In genomic region chr12:105219261-105220018, GRCh38 we compare ENCODE assay signal across 18 cellular contexts. TPM values are rescaled to one million over a fixed set of nuclear protein-coding genes. Genes with fewer than 3 reads are reported as not detected.
DNase-seq lines count a peak whose midpoint lies in the region; ATAC-seq and TF ChIP-seq lines count a peak whose summit lies in the region.
"Had no signal": no experiment of that assay in that cellular context is flagged by ENCODE, and none has a peak within 500 bp of the region (broad histone marks: within the 10 kb centered on the region; RNA-seq: fewer than 3 reads in every experiment).

No MANE protein-coding gene starts in this region.

- TF ChIP-seq POLR2A in stomach (IDR thresholded peaks at IDR 0.05), result no peak

- no peak for ATAC-seq in activated naive CD4-positive, alpha-beta T cell treated with anti-CD3 and anti-CD28 coated beads, Interleukin-2, amount 50 U/mL, for 72 hours
- ATAC-seq in HG03039 (IDR thresholded peaks at IDR 0.05; ENCODE audit: unreplicated experiment) (no peak), HG03175 (IDR thresholded peaks at IDR 0.05; ENCODE audit: unreplicated experiment) (no peak), GM18907 (IDR thresholded peaks at IDR 0.05; ENCODE audit: unreplicated experiment) (no peak)
- ATAC-seq: CD8-positive, alpha-beta T cell had no signal

- no peak for TF ChIP-seq EP300 in stomach (IDR thresholded peaks at IDR 0.05)

- H3K4me3 ChIP-seq in dorsolateral prefrontal cortex (no peak overlapping the region), right atrium auricular region (no peak overlapping the region), stomach (no peak overlapping the region)
- H3K4me3 ChIP-seq: HAP-1 had no signal

- no peaks in the 10 kb centered on the region for H3K9me3 ChIP-seq in right atrium auricular region
- H3K9me3 ChIP-seq in stomach, result no peaks in the 10 kb centered on the region
- H3K9me3 ChIP-seq: HAP-1 had no signal

- H3K27ac Mint-ChIP-seq in activated naive CD4-positive, alpha-beta T cell treated with anti-CD3 and anti-CD28 coated beads, Interleukin-2, amount 50 U/mL, for 72 hours, result no peak overlapping the region
- H3K27ac Mint-ChIP-seq: activated B cell treated with CpG ODN at 0.5 μM for 24 hours; CD8-positive, alpha-beta T cell had no signal

- H3K4me1 ChIP-seq in right atrium auricular region, result peaks cover 0 to 66% of the 10 kb centered on the region in 2 donors
- H3K4me1 ChIP-seq in stomach, result peaks cover 53 to 82% (median 72%) of the 10 kb centered on the region in 4 donors

- H3K27ac ChIP-seq in dorsolateral prefrontal cortex (peak overlapping the region in 31 of 59 donors; percentile 2 to 76 (median 33)), right atrium auricular region (peak overlapping the region; percentile 58 to 61), stomach (peak overlapping the region; percentile 26 to 86 (median 72))

- intact Hi-C loops in dorsolateral prefrontal cortex (cut with DNase I), result no loop called here
- intact Hi-C loops in stomach (cut with DNase I; ENCODE audit: low total_unique reads), result no loop called here

- peak; percentile 14 for DNase-seq in MV-4-11 (lab: John Stamatoyannopoulos, UW)
- no peak for DNase-seq in dorsolateral prefrontal cortex
- DNase-seq in right atrium auricular region (ENCODE audit: low spot score), result no peak
- no peak for DNase-seq in stomach
- no peak for DNase-seq in activated naive CD4-positive, alpha-beta T cell treated with anti-CD3 and anti-CD28 coated beads, Interleukin-2, amount 50 U/mL, for 72 hours (ENCODE audit: low spot score in 2 of 2)
- DNase-seq: activated B cell treated with CpG ODN at 0.5 μM for 24 hours; activated CD4-positive, alpha-beta T cell treated with anti-CD3 and anti-CD28 coated beads, Interleukin-2, amount 50 U/mL, for 48 hours; activated gamma-delta T cell; CD8-positive, alpha-beta T cell; GDM1; NCI-H187 treated with DMSO at 0.1 percent for 48 hours; NCI-H69; T1000 had no signal

- H3K27me3 ChIP-seq in dorsolateral prefrontal cortex, result no peaks in the 10 kb centered on the region
- no peaks in the 10 kb centered on the region for H3K27me3 ChIP-seq in right atrium auricular region
- H3K27me3 ChIP-seq in stomach, result no peaks in the 10 kb centered on the region

- TF ChIP-seq CTCF in dorsolateral prefrontal cortex (IDR thresholded peaks at IDR 0.05 in 54 of 56, conservative IDR thresholded peaks at IDR 0.05 in 2 of 56; ENCODE audit: low read depth in 1 of 56, partially characterized antibody in 56 of 56) (no peak), right atrium auricular region (IDR thresholded peaks at IDR 0.05) (no peak), stomach (IDR thresholded peaks at IDR 0.05) (no peak)

- no peaks in the 10 kb centered on the region for H3K9me3 Mint-ChIP-seq in activated naive CD4-positive, alpha-beta T cell treated with anti-CD3 and anti-CD28 coated beads, Interleukin-2, amount 50 U/mL, for 72 hours
- H3K9me3 Mint-ChIP-seq: activated B cell treated with CpG ODN at 0.5 μM for 24 hours; CD8-positive, alpha-beta T cell; dendritic cell treated with granulocyte-macrophage colony-stimulating factor and Interleukin-4, amounts not matched to agents 40 ng/mL and 50 ng/mL, for 4 days had no signal

- H3K36me3 ChIP-seq in right atrium auricular region (peaks cover 40% of the 10 kb centered on the region), stomach (peaks cover 24 to 68% (median 63%) of the 10 kb centered on the region in 4 donors)
- H3K36me3 ChIP-seq: HAP-1 had no signal

- WGBS in stomach, 5 donors, result 35 to 59% (median 44%) methylated on average over 4 of the region's 4 CpGs

- H3K36me3 Mint-ChIP-seq in activated naive CD4-positive, alpha-beta T cell treated with anti-CD3 and anti-CD28 coated beads, Interleukin-2, amount 50 U/mL, for 72 hours, result peaks cover 0 to 10% of the 10 kb centered on the region in 2 donors

RNA-seq across cellular contexts. Expression of gene APPL2, which starts 16.5 kb away (rescaled TPM):
- total RNA-seq in dorsolateral prefrontal cortex, result 10 to 100 TPM; 39.6 to 97.0 (median 66.6) TPM
- 10 to 100 TPM; 13.1 to 30.3 TPM for total RNA-seq in right atrium auricular region
- 100 to 1,000 TPM in 1 of 5 donors, 10 to 100 TPM in 4; 43.4 to 407 (median 69.0) TPM for total RNA-seq in stomach
- polyA plus RNA-seq in stomach, result 10 to 100 TPM; 15.9 to 39.0 (median 16.9) TPM
- total RNA-seq in activated naive CD4-positive, alpha-beta T cell treated with anti-CD3 and anti-CD28 coated beads, Interleukin-2, amount 50 U/mL, for 72 hours, result 10 to 100 TPM; 17.2 to 19.3 TPM
